In the genomic region with DNA sequence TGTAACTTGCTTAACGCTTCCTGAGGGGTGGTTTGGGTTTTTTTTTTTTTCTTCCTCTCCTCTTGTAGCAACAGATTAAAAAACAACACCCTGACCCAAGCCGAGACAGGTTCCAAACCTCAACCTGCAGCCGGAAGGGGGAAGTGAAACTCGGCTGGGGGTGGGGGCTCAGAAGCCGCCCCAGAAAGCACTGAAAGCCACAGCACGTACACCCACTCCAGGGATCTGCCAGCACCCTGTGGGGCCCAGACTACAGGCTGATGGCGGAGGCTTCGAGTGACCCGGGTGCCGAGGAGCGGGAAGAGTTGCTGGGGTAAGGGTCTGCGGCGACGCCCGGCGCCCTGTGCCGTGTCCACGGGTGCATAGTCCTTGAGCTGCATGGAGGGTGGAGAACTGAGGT, we compare ENCODE assay signal across 8 cellular contexts. TPM values are rescaled to one million over a fixed set of nuclear protein-coding genes. Genes with fewer than 3 reads are reported as not detected.
DNase-seq lines count a peak whose midpoint lies in the region; ATAC-seq and TF ChIP-seq lines count a peak whose summit lies in the region.

A gene with protein sequence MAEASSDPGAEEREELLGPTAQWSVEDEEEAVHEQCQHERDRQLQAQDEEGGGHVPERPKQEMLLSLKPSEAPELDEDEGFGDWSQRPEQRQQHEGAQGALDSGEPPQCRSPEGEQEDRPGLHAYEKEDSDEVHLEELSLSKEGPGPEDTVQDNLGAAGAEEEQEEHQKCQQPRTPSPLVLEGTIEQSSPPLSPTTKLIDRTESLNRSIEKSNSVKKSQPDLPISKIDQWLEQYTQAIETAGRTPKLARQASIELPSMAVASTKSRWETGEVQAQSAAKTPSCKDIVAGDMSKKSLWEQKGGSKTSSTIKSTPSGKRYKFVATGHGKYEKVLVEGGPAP (plus strand): TSS at position 200 of the 400 bp plus-strand sequence. CDS start 61 bp downstream, at position 261.

- H3K27me3 ChIP-seq in CD4-positive, alpha-beta memory T cell (ENCODE audit: insufficient read depth, low read length) = no peaks in the 10 kb centered on the region
- H3K27me3 ChIP-seq in mesendoderm (ENCODE audit: insufficient read depth, low read length, poor library complexity) (no peaks in the 10 kb centered on the region), HAP-1 (ENCODE audit: low read depth) (no peaks in the 10 kb centered on the region)

- peak within 1 kb of the TSS; percentile 39 to 95 for H3K4me3 ChIP-seq in CD4-positive, alpha-beta memory T cell (ENCODE audit: low read length in 2 of 2)
- H3K4me3 ChIP-seq in NB4 (ENCODE audit: low read depth, low read length) (peak within 1 kb of the TSS; percentile 32), mesendoderm (ENCODE audit: low read length) (no peak within 1 kb of the TSS), HAP-1 (no peak within 1 kb of the TSS)

- CTCF ChIA-PET in CD4-positive, alpha-beta memory T cell (lab: Charles Lee; ENCODE audit: partially characterized antibody) = interaction anchor here (0.9 to 4.8 kb wide), 15 partner anchors 10 to 298 kb away, joined by 3 to 46 read pairs (median 5); partner anchors contain the start of genes MRPL23 and SYT8

- H3K79me2 ChIP-seq in mesendoderm (ENCODE audit: control insufficient read depth, insufficient read depth, low read length) = no peaks in the 10 kb centered on the region

- peak within 1 kb of the TSS; percentile 95 to 99 (median 98) for H3K4me3 Mint-ChIP-seq in CD4-positive, alpha-beta memory T cell
- peak within 1 kb of the TSS; percentile 91 to 98 for H3K4me3 Mint-ChIP-seq in stimulated activated naive CD8-positive, alpha-beta T cell treated with anti-CD3 and anti-CD28 coated beads, Interleukin-15, amount 100 ng/mL, for 72 hours

- in situ Hi-C loops in HAP-1 (cut with MboI; ENCODE audit: low sequenced_read_pairs) = loop anchor here (25.0 kb wide), 1 partner anchor 309 kb away; the partner anchor contains the start of genes INS and TH

- H3K9me3 Mint-ChIP-seq in CD4-positive, alpha-beta memory T cell = no peaks in the 10 kb centered on the region
- H3K9me3 Mint-ChIP-seq in stimulated activated naive CD8-positive, alpha-beta T cell treated with anti-CD3 and anti-CD28 coated beads, Interleukin-15, amount 100 ng/mL, for 72 hours = no peaks in the 10 kb centered on the region

- intact Hi-C loops in CD4-positive, alpha-beta memory T cell (cut with micrococcal nuclease) = loop anchor here (1.0 to 5.0 kb wide), 5 partner anchors 9 to 64 kb away; partner anchors contain the start of genes TNNI2 and TNNT3

- peak; percentile 88 to 92 (median 88) for DNase-seq in CD4-positive, alpha-beta memory T cell
- DNase-seq in NB4 (ENCODE audit: low read depth) = peak; percentile 94
- DNase-seq in activated T-helper 1 cell treated with Interleukin-2 at 50 U/mL for 16 hours (ENCODE audit: low read depth) = peak; percentile 78
- peak; percentile 50 for DNase-seq in mucosa of gallbladder (ENCODE audit: low spot score)
- peak; percentile 88 to 94 for DNase-seq in stimulated activated naive CD8-positive, alpha-beta T cell treated with anti-CD3 and anti-CD28 coated beads, Interleukin-15, amount 100 ng/mL, for 72 hours
- no peak for DNase-seq in mesendoderm
- no peak for DNase-seq in HAP-1 (ENCODE audit: low spot score in 2 of 2)

- H3K4me2 ChIP-seq in mesendoderm (ENCODE audit: low read length) = no peak within 1 kb of the TSS

- no peak within 1 kb of the TSS for H4K8ac ChIP-seq in mesendoderm (ENCODE audit: low read depth, low read length)

- WGBS in mesendoderm (ENCODE audit: extremely low coverage, insufficient coverage, low lambda C conversion rate) = no CpG with 5 or more reads among the region's 18 CpGs

- H3K23ac ChIP-seq in mesendoderm (ENCODE audit: low read length) = no peak within 1 kb of the TSS

- no peak within 1 kb of the TSS for H2BK15ac ChIP-seq in mesendoderm (replicated peaks; ENCODE audit: low read depth)

- peaks cover 0 to 20% of the 10 kb centered on the region in 2 donors for H3K36me3 Mint-ChIP-seq in CD4-positive, alpha-beta memory T cell

- peak; percentile 41 for ATAC-seq in GM21576 (IDR thresholded peaks at IDR 0.05; ENCODE audit: unreplicated experiment)
- ATAC-seq in stimulated activated naive CD8-positive, alpha-beta T cell treated with anti-CD3 and anti-CD28 coated beads, Interleukin-15, amount 100 ng/mL, for 72 hours = peak; percentile 75

- H3K79me1 ChIP-seq in mesendoderm (ENCODE audit: low read length) = no peaks in the 10 kb centered on the region

- H3K9me3 ChIP-seq in CD4-positive, alpha-beta memory T cell (ENCODE audit: control insufficient read depth in 1 of 2, low read length in 2 of 2) = no peaks in the 10 kb centered on the region
- H3K9me3 ChIP-seq in HAP-1 = no peaks in the 10 kb centered on the region

- peak within 1 kb of the TSS; percentile 77 for H3K27ac ChIP-seq in CD4-positive, alpha-beta memory T cell (ENCODE audit: low read depth, low read length)
- no peak within 1 kb of the TSS for H3K27ac ChIP-seq in mesendoderm (ENCODE audit: low read depth, low read length)

- no peak within 1 kb of the TSS for H4K5ac ChIP-seq in mesendoderm (ENCODE audit: low read length)

- no peak within 1 kb of the TSS for H2BK5ac ChIP-seq in mesendoderm (ENCODE audit: low read length)

- H3K27me3 Mint-ChIP-seq in CD4-positive, alpha-beta memory T cell = no peaks in the 10 kb centered on the region
- H3K27me3 Mint-ChIP-seq in stimulated activated naive CD8-positive, alpha-beta T cell treated with anti-CD3 and anti-CD28 coated beads, Interleukin-15, amount 100 ng/mL, for 72 hours = no peaks in the 10 kb centered on the region

- TF ChIP-seq POLR2A in NB4 (IDR thresholded peaks at IDR 0.05; ENCODE audit: extremely low read depth, insufficient read length) = no peak

- POLR2A ChIA-PET in CD4-positive, alpha-beta memory T cell (lab: Charles Lee; ENCODE audit: partially characterized antibody) = interaction anchor here (0.6 to 13.5 kb wide), 17 partner anchors 9 to 449 kb away, joined by 3 to 189 read pairs (median 6); partner anchors contain the start of genes C11orf21, CTSD, DUSP8 and MRPL23

- H2AK5ac ChIP-seq in mesendoderm (ENCODE audit: low read length) = no peak within 1 kb of the TSS

- no peak within 1 kb of the TSS for H3K18ac ChIP-seq in mesendoderm (ENCODE audit: low read length)

- peaks cover 4% of the 10 kb centered on the region for H3K36me3 ChIP-seq in CD4-positive, alpha-beta memory T cell (ENCODE audit: insufficient read depth, low read length)
- no peaks in the 10 kb centered on the region for H3K36me3 ChIP-seq in mesendoderm (ENCODE audit: control insufficient read depth, insufficient read depth, low read length)
- H3K36me3 ChIP-seq in HAP-1 (replicated peaks) = no peaks in the 10 kb centered on the region

- peaks cover 82% of the 10 kb centered on the region for H3K4me1 ChIP-seq in CD4-positive, alpha-beta memory T cell (ENCODE audit: insufficient read depth, low read length)
- H3K4me1 ChIP-seq in mesendoderm (ENCODE audit: control insufficient read depth, low read depth, low read length) = no peaks in the 10 kb centered on the region
- H3K4me1 ChIP-seq in HAP-1 = no peaks in the 10 kb centered on the region

- H3K4me1 Mint-ChIP-seq in CD4-positive, alpha-beta memory T cell = peaks cover 25 to 77% (median 50%) of the 10 kb centered on the region in 4 donors
- peaks cover 81% of the 10 kb centered on the region for H3K4me1 Mint-ChIP-seq in stimulated activated naive CD8-positive, alpha-beta T cell treated with anti-CD3 and anti-CD28 coated beads, Interleukin-15, amount 100 ng/mL, for 72 hours

- no peak within 1 kb of the TSS for H3K56ac ChIP-seq in mesendoderm (ENCODE audit: low read length)

- H3K9ac ChIP-seq in mesendoderm (ENCODE audit: low read length) = no peak within 1 kb of the TSS

- no peak within 1 kb of the TSS for H2BK120ac ChIP-seq in mesendoderm (ENCODE audit: low read depth, low read length)

- no peak for TF ChIP-seq CTCF in NB4 (IDR thresholded peaks at IDR 0.05; ENCODE audit: low read depth, low read length)

- H3K4ac ChIP-seq in mesendoderm (ENCODE audit: low read depth, low read length) = no peak within 1 kb of the TSS

- H3K27ac Mint-ChIP-seq in CD4-positive, alpha-beta memory T cell = peak within 1 kb of the TSS; percentile 96 to 99 (median 98)
- H3K27ac Mint-ChIP-seq in stimulated activated naive CD8-positive, alpha-beta T cell treated with anti-CD3 and anti-CD28 coated beads, Interleukin-15, amount 100 ng/mL, for 72 hours = peak within 1 kb of the TSS; percentile 98 to 99

RNA-seq across cellular contexts. Expression of the gene that starts here (rescaled TPM):
- 100 to 1,000 TPM; 324 to 327 TPM for total RNA-seq in CD4-positive, alpha-beta memory T cell
- polyA plus RNA-seq in CD4-positive, alpha-beta memory T cell = 100 to 1,000 TPM; 253 to 435 TPM
- total RNA-seq in mucosa of gallbladder = 43.1 TPM
- 0.08 TPM for polyA plus RNA-seq in mesendoderm (2013, experiment 1 of 2)
- polyA plus RNA-seq in mesendoderm (2013, experiment 2 of 2) = 0.03 TPM

Comparison
In these comparisons a context has a peak if more than half of its experiments do, and no peak if none do; other contexts are left out.
1. DNase-seq: peak in CD4-positive, alpha-beta memory T cell (5 of 5), NB4 (single experiment), activated T-helper 1 cell treated with Interleukin-2 at 50 U/mL for 16 hours (single experiment), mucosa of gallbladder (single experiment) and stimulated activated naive CD8-positive, alpha-beta T cell treated with anti-CD3 and anti-CD28 coated beads, Interleukin-15, amount 100 ng/mL, for 72 hours (2 of 2); none in mesendoderm (single experiment) and HAP-1 (0 of 2).
2. H3K4me3 ChIP-seq: peak in CD4-positive, alpha-beta memory T cell (2 of 2) and NB4 (single experiment); none in mesendoderm (single experiment) and HAP-1 (single experiment).